ENCODE assay signal across 7 cellular contexts in genomic region chr22:17985071-17985470, GRCh38. TPM values are rescaled to one million over a fixed set of nuclear protein-coding genes. Genes with fewer than 3 reads are reported as not detected.
A peak's percentile ranks its signal among the peaks of the same experiment; 100 is the strongest.
DNase-seq lines count a peak whose midpoint lies in the region; ATAC-seq and TF ChIP-seq lines count a peak whose summit lies in the region.
"Not testable (repeated sequence)": the region's sequence is repeated elsewhere in the genome, so short reads cannot be mapped to it uniquely, and the experiment has no call there.

No MANE protein-coding gene starts in this region.

- not testable (repeated sequence) for H3F3A ChIP-seq in OCI-LY1 (ENCODE audit: insufficient read depth, low read length)

- POLR2A ChIA-PET in CD8-positive, alpha-beta memory T cell (lab: Charles Lee); MCF 10A (lab: Yijun Ruan, JAX): not testable (repeated sequence)

- H3K27ac Mint-ChIP-seq in CD8-positive, alpha-beta memory T cell: peak overlapping the region in 7 of 8 donors; percentile 14 to 96 (median 46)
- H3K27ac Mint-ChIP-seq in T-helper 17 cell: peak overlapping the region; percentile 19
- H3K27ac Mint-ChIP-seq in MCF 10A (ENCODE audit: low read depth, unreplicated experiment): peak overlapping the region; percentile 37
- H3K27ac Mint-ChIP-seq in neural crest cell (ENCODE audit: unreplicated experiment): peak overlapping the region; percentile 69
- H3K27ac Mint-ChIP-seq in stimulated activated effector memory CD8-positive, alpha-beta T cell treated with anti-CD3 and anti-CD28 coated beads, Interleukin-12 subunit alpha, Interleukin-12 subunit beta, amount 100 ng/mL, for 72 hours: peak overlapping the region; percentile 86

- H2AFZ ChIP-seq in OCI-LY1 (ENCODE audit: low read length): not testable (repeated sequence)

- not testable (repeated sequence) for H3K27me3 ChIP-seq in CD8-positive, alpha-beta memory T cell (ENCODE audit: insufficient read depth, low read length, poor library complexity, severe bottlenecking); OCI-LY1 (ENCODE audit: insufficient read depth, low read length); left ventricle myocardium inferior (ENCODE audit: low read depth)

- TF ChIP-seq CTCF in OCI-LY1 (IDR thresholded peaks at IDR 0.05; ENCODE audit: low read length); MCF 10A (IDR thresholded peaks at IDR 0.05; ENCODE audit: unreplicated experiment); left ventricle myocardium inferior (IDR thresholded peaks at IDR 0.05; ENCODE audit: borderline replicate concordance); neural crest cell (conservative IDR thresholded peaks at IDR 0.05): not testable (repeated sequence)

- not testable (repeated sequence) for H3K27ac ChIP-seq in CD8-positive, alpha-beta memory T cell (ENCODE audit: low read depth, low read length)
- H3K27ac ChIP-seq in OCI-LY1 (ENCODE audit: low read depth, low read length, poor library complexity, severe bottlenecking): peak overlapping the region; percentile 27
- peak overlapping the region; percentile 11 for H3K27ac ChIP-seq in left ventricle myocardium inferior (replicated peaks)

- H3K36me3 Mint-ChIP-seq in CD8-positive, alpha-beta memory T cell; T-helper 17 cell (ENCODE audit: low read depth); MCF 10A (ENCODE audit: insufficient read depth, unreplicated experiment); neural crest cell (ENCODE audit: low read depth); stimulated activated effector memory CD8-positive, alpha-beta T cell treated with anti-CD3 and anti-CD28 coated beads, Interleukin-12 subunit alpha, Interleukin-12 subunit beta, amount 100 ng/mL, for 72 hours: not testable (repeated sequence)

- intact Hi-C loops in MCF 10A (cut with micrococcal nuclease); left ventricle myocardium inferior (cut with micrococcal nuclease): not testable (repeated sequence)

- H3K9me2 ChIP-seq in OCI-LY1 (ENCODE audit: low read depth, low read length): not testable (repeated sequence)

- not testable (repeated sequence) for H4K20me1 ChIP-seq in OCI-LY1 (ENCODE audit: insufficient read depth, low read length)

- not testable (repeated sequence) for H3K9me3 ChIP-seq in CD8-positive, alpha-beta memory T cell (ENCODE audit: low read length); OCI-LY1 (ENCODE audit: low read length); T-helper 17 cell (ENCODE audit: control insufficient read depth, low read length, poor library complexity, severe bottlenecking); left ventricle myocardium inferior (replicated peaks)

- H3K27me3 Mint-ChIP-seq in CD8-positive, alpha-beta memory T cell; T-helper 17 cell; MCF 10A (ENCODE audit: insufficient read depth, unreplicated experiment); neural crest cell (ENCODE audit: low read depth): not testable (repeated sequence)

- not testable (repeated sequence) for DNase-seq in CD8-positive, alpha-beta memory T cell; T-helper 17 cell; MCF 10A (ENCODE audit: unreplicated experiment); left ventricle myocardium inferior; neural crest cell (ENCODE audit: low read depth, low spot score); stimulated activated effector memory CD8-positive, alpha-beta T cell treated with anti-CD3 and anti-CD28 coated beads, Interleukin-12 subunit alpha, Interleukin-12 subunit beta, amount 100 ng/mL, for 72 hours (ENCODE audit: low spot score in 2 of 2)

- not testable (repeated sequence) for H3K9me3 Mint-ChIP-seq in CD8-positive, alpha-beta memory T cell; MCF 10A (ENCODE audit: unreplicated experiment); neural crest cell; stimulated activated effector memory CD8-positive, alpha-beta T cell treated with anti-CD3 and anti-CD28 coated beads, Interleukin-12 subunit alpha, Interleukin-12 subunit beta, amount 100 ng/mL, for 72 hours

- H3K79me2 ChIP-seq in OCI-LY1 (ENCODE audit: insufficient read depth, low read length): peaks cover 30% of the 10 kb centered on the region; the same call in 1 of the 2 replicates

- CTCF ChIA-PET in CD8-positive, alpha-beta memory T cell (lab: Charles Lee); MCF 10A (lab: Yijun Ruan, JAX): not testable (repeated sequence)

- not testable (repeated sequence) for ATAC-seq in T-helper 17 cell; stimulated activated effector memory CD8-positive, alpha-beta T cell treated with anti-CD3 and anti-CD28 coated beads, Interleukin-12 subunit alpha, Interleukin-12 subunit beta, amount 100 ng/mL, for 72 hours

- H3K4me3 Mint-ChIP-seq in CD8-positive, alpha-beta memory T cell; T-helper 17 cell; MCF 10A (ENCODE audit: unreplicated experiment); neural crest cell; stimulated activated effector memory CD8-positive, alpha-beta T cell treated with anti-CD3 and anti-CD28 coated beads, Interleukin-12 subunit alpha, Interleukin-12 subunit beta, amount 100 ng/mL, for 72 hours: not testable (repeated sequence)

- H3K4me1 Mint-ChIP-seq in CD8-positive, alpha-beta memory T cell: peaks cover 48 to 85% (median 74%) of the 10 kb centered on the region in 3 donors
- peaks cover 47% of the 10 kb centered on the region for H3K4me1 Mint-ChIP-seq in T-helper 17 cell
- peaks cover 44% of the 10 kb centered on the region for H3K4me1 Mint-ChIP-seq in MCF 10A (ENCODE audit: insufficient read depth, unreplicated experiment)
- H3K4me1 Mint-ChIP-seq in neural crest cell: peaks cover 42% of the 10 kb centered on the region
- peaks cover 68% of the 10 kb centered on the region for H3K4me1 Mint-ChIP-seq in stimulated activated effector memory CD8-positive, alpha-beta T cell treated with anti-CD3 and anti-CD28 coated beads, Interleukin-12 subunit alpha, Interleukin-12 subunit beta, amount 100 ng/mL, for 72 hours

- peaks cover 10% of the 10 kb centered on the region for H3K4me1 ChIP-seq in CD8-positive, alpha-beta memory T cell (ENCODE audit: insufficient read depth, low read length)
- peaks cover 56% of the 10 kb centered on the region for H3K4me1 ChIP-seq in OCI-LY1 (ENCODE audit: insufficient read depth, low read length, severe bottlenecking)
- peaks cover 84% of the 10 kb centered on the region for H3K4me1 ChIP-seq in left ventricle myocardium inferior

- not testable (repeated sequence) for BruUV-seq in MCF 10A (replicated peaks; lab: Mats Ljungman, UMichigan)

- not testable (repeated sequence) for H3K36me3 ChIP-seq in CD8-positive, alpha-beta memory T cell (ENCODE audit: insufficient read depth, low read length); OCI-LY1 (ENCODE audit: insufficient read depth, low read length); left ventricle myocardium inferior

- not testable (repeated sequence) for H3K9ac ChIP-seq in OCI-LY1 (ENCODE audit: low read length)

- H3K4me2 ChIP-seq in OCI-LY1 (ENCODE audit: low read length): not testable (repeated sequence)

- not testable (repeated sequence) for H3K4me3 ChIP-seq in CD8-positive, alpha-beta memory T cell (ENCODE audit: low read length); OCI-LY1 (ENCODE audit: low read depth, low read length, poor library complexity, severe bottlenecking); left ventricle myocardium inferior

RNA-seq across cellular contexts. Expression of gene MICAL3, which starts 39.3 kb away (rescaled TPM):
- 10 to 100 TPM; 51.7 to 51.9 TPM for total RNA-seq in CD8-positive, alpha-beta memory T cell
- polyA plus RNA-seq in CD8-positive, alpha-beta memory T cell: 1.7 TPM
- total RNA-seq in T-helper 17 cell (10 to 100 TPM; 28.9 to 37.0 TPM), MCF 10A (2022) (54.1 and 62.1 TPM in 2 replicates), left ventricle myocardium inferior (92.5 TPM), neural crest cell (84.5 and 87.1 TPM in 2 replicates)

Comparison
In these comparisons a context has a peak if more than half of its experiments do, and no peak if none do; other contexts are left out.
1. H3K27ac Mint-ChIP-seq: peak in every context shown above with its lines; median percentile 86 in stimulated activated effector memory CD8-positive, alpha-beta T cell treated with anti-CD3 and anti-CD28 coated beads, Interleukin-12 subunit alpha, Interleukin-12 subunit beta, amount 100 ng/mL, for 72 hours; 69 in neural crest cell; 46 in CD8-positive, alpha-beta memory T cell; 37 in MCF 10A; 19 in T-helper 17 cell.